In genomic region chr18:62521588-62521987, GRCh38 we compare ENCODE assay signal across 8 cellular contexts. TPM values are rescaled to one million over a fixed set of nuclear protein-coding genes. Genes with fewer than 3 reads are reported as not detected.
DNase-seq lines count a peak whose midpoint lies in the region; ATAC-seq and TF ChIP-seq lines count a peak whose summit lies in the region.

No MANE protein-coding gene starts in this region.

- H3K9me3 ChIP-seq in DND-41 (ENCODE audit: insufficient read depth, low read length, severe bottlenecking) (no peaks in the 10 kb centered on the region), MM.1S (replicated peaks; ENCODE audit: insufficient read depth, low read length) (no peaks in the 10 kb centered on the region), neural cell (ENCODE audit: low read length) (no peaks in the 10 kb centered on the region)

- peak overlapping the region; percentile 93 for H3K4me2 ChIP-seq in DND-41 (ENCODE audit: insufficient read depth, low read length)
- H3K4me2 ChIP-seq in MM.1S (ENCODE audit: low read depth, low read length): peak overlapping the region; percentile 85; the same call in 1 of the 2 replicates
- peak overlapping the region; percentile 60 for H3K4me2 ChIP-seq in neural cell (ENCODE audit: low read length)

- H3K4me1 ChIP-seq in DND-41 (ENCODE audit: insufficient read depth, low read length) (peaks cover 41% of the 10 kb centered on the region), MM.1S (ENCODE audit: low read length) (peaks cover 6% of the 10 kb centered on the region; the same call in 1 of the 2 replicates)

- H3K27me3 ChIP-seq in DND-41 (ENCODE audit: insufficient read depth, low read length, poor library complexity): no peaks in the 10 kb centered on the region
- peaks cover 63% of the 10 kb centered on the region for H3K27me3 ChIP-seq in MM.1S (replicated peaks; ENCODE audit: insufficient read depth, low read length)
- peaks cover 16% of the 10 kb centered on the region for H3K27me3 ChIP-seq in neural cell (ENCODE audit: insufficient read depth, low read depth, low read length)

- TF ChIP-seq RAD21 in neural cell (conservative IDR thresholded peaks at IDR 0.05): no peak

- no peak for TF ChIP-seq CTCF in DND-41 (IDR thresholded peaks at IDR 0.05; ENCODE audit: borderline replicate concordance, extremely low read depth, low read length, poor library complexity, severe bottlenecking)
- TF ChIP-seq CTCF in MM.1S (IDR thresholded peaks at IDR 0.05; ENCODE audit: low read length): no peak
- TF ChIP-seq CTCF in neural cell (IDR thresholded peaks at IDR 0.05; ENCODE audit: poor library complexity, severe bottlenecking): no peak

- H3K4me3 ChIP-seq in DND-41 (ENCODE audit: low read depth in 1 of 2, low read length in 2 of 2) (peak overlapping the region in 1 of 2 experiments; percentile 86; a peak in 2 of 4 replicates), MM.1S (ENCODE audit: low read length) (no peak overlapping the region), neural cell (ENCODE audit: low read length) (peak overlapping the region; percentile 94)

- H3K9ac ChIP-seq in DND-41 (ENCODE audit: low read depth, low read length): peak overlapping the region; percentile 69; the same call in 1 of the 2 replicates
- H3K9ac ChIP-seq in MM.1S (ENCODE audit: low read length): no peak overlapping the region
- no peak overlapping the region for H3K9ac ChIP-seq in neural cell (ENCODE audit: low read length)

- H2AFZ ChIP-seq in DND-41 (ENCODE audit: low read depth, low read length) (no peak overlapping the region), MM.1S (ENCODE audit: low read length) (no peak overlapping the region), neural cell (ENCODE audit: low read depth, low read length) (no peak overlapping the region)

- TF ChIP-seq EP300 in neural cell (conservative IDR thresholded peaks at IDR 0.05; ENCODE audit: poor library complexity, severe bottlenecking): no peak

- H3F3A ChIP-seq in MM.1S (ENCODE audit: insufficient read depth, low read length): 0 out of 2 replicates have a peak, but pooled peaks cover 6% of the 10 kb centered on the region
- no peaks in the 10 kb centered on the region for H3F3A ChIP-seq in neural cell (ENCODE audit: insufficient read depth, low read length, poor library complexity, severe bottlenecking)

- ATAC-seq in DND-41 (ENCODE audit: insufficient read depth, low read depth): no peak

- DNase-seq in DND-41 (peak; percentile 39), MM.1S (no peak), dermis blood vessel endothelial cell (peak; percentile 24), AML-193 (lab: John Stamatoyannopoulos, UW) (no peak), Kasumi-1 (lab: John Stamatoyannopoulos, UW) (no peak), NCI-H2196 treated with DMSO at 0.1 percent for 48 hours (lab: John Stamatoyannopoulos, UW; ENCODE audit: unreplicated experiment) (no peak)
- DNase-seq in activated CD8-positive, alpha-beta memory T cell treated with anti-CD3 and anti-CD28 coated beads, Interleukin-2, amount 50 U/mL, for 48 hours: no peak

- H3K9me2 ChIP-seq in MM.1S (replicated peaks; ENCODE audit: insufficient read depth, low read length): no peaks in the 10 kb centered on the region
- H3K9me2 ChIP-seq in neural cell (ENCODE audit: insufficient read depth, low read length): no peaks in the 10 kb centered on the region

- H3K27ac ChIP-seq in DND-41 (ENCODE audit: low read length) (no peak overlapping the region), MM.1S (ENCODE audit: low read length) (no peak overlapping the region), neural cell (ENCODE audit: low read length) (no peak overlapping the region)

- H3K36me3 ChIP-seq in DND-41 (ENCODE audit: insufficient read depth, low read length) (no peaks in the 10 kb centered on the region; the same call in 1 of the 2 replicates), MM.1S (replicated peaks; ENCODE audit: insufficient read depth, low read length) (no peaks in the 10 kb centered on the region), neural cell (ENCODE audit: insufficient read depth, low read length) (no peaks in the 10 kb centered on the region)

- H4K20me1 ChIP-seq in DND-41 (ENCODE audit: insufficient read depth, low read length) (no peaks in the 10 kb centered on the region), MM.1S (ENCODE audit: insufficient read depth, low read length) (no peaks in the 10 kb centered on the region), neural cell (ENCODE audit: insufficient read depth) (no peaks in the 10 kb centered on the region)

- peaks cover 31% of the 10 kb centered on the region for H3K79me2 ChIP-seq in DND-41 (ENCODE audit: insufficient read depth, low read length)
- no peaks in the 10 kb centered on the region for H3K79me2 ChIP-seq in MM.1S (ENCODE audit: low read length)
- peaks cover 13% of the 10 kb centered on the region for H3K79me2 ChIP-seq in neural cell (replicated peaks; ENCODE audit: insufficient read depth, low read length)

TF ChIP-seq in neural cell, 6 proteins besides CTCF, POLR2A, EP300 and RAD21:
- TF ChIP-seq REST (IDR thresholded peaks at IDR 0.05; ENCODE audit: borderline replicate concordance): no peak

RNA-seq across cellular contexts. Expression of gene ZCCHC2, which starts 1.2 kb away (rescaled TPM):
- 26.3 and 29.8 TPM in 2 replicates for total RNA-seq in dermis blood vessel endothelial cell
- polyA plus RNA-seq in neural cell: 3.8 and 8.1 TPM in 2 replicates
- polyA minus RNA-seq in neural cell: 18.6 and 18.7 TPM in 2 replicates

Comparison
In these comparisons a context has a peak if more than half of its experiments do, and no peak if none do; other contexts are left out.
1. DNase-seq: peak in DND-41 (single experiment) and dermis blood vessel endothelial cell (single experiment); none in MM.1S (single experiment), AML-193 (0 of 2), Kasumi-1 (0 of 2), NCI-H2196 treated with DMSO at 0.1 percent for 48 hours (single experiment) and activated CD8-positive, alpha-beta memory T cell treated with anti-CD3 and anti-CD28 coated beads, Interleukin-2, amount 50 U/mL, for 48 hours (single experiment).
2. Peak in every context shown above with its lines, with median percentiles within 50 percentile points of each other: H3K4me2 ChIP-seq.